ENCODE assay signal across 8 cellular contexts in genomic region chr6:125906158-125906998, GRCh38. TPM values are rescaled to one million over a fixed set of nuclear protein-coding genes. Genes with fewer than 3 reads are reported as not detected.
DNase-seq lines count a peak whose midpoint lies in the region; ATAC-seq and TF ChIP-seq lines count a peak whose summit lies in the region.

No MANE protein-coding gene starts in this region.

- DNase-seq in natural killer cell, result no peak
- no peak for DNase-seq in natural killer cell treated with Interleukin-12 subunit alpha and Interleukin-12 subunit beta and Interleukin-15 and Interleukin-18, amount 100 ng/mL, for 72 hours (ENCODE audit: low spot score)
- peak; percentile 72 for DNase-seq in activated naive CD4-positive, alpha-beta T cell treated with anti-CD3 and anti-CD28 coated beads for 36 hours
- peak; percentile 45 for DNase-seq in hepatocyte (ENCODE audit: low spot score)
- peak; percentile 34 to 45 (median 42) for DNase-seq in stimulated activated CD4-positive, alpha-beta T cell treated with anti-CD3 and anti-CD28 coated beads, TNF-alpha, amount 100 ng/mL, for 24 hours (ENCODE audit: low read depth in 3 of 3)
- DNase-seq in SHP77 (lab: John Stamatoyannopoulos, UW), result no peak
- no peak for DNase-seq in HuH-7.5 (ENCODE audit: low spot score)

- peak; percentile 58 for TF ChIP-seq CTCF in natural killer cell (IDR thresholded peaks at IDR 0.05)
- peak; percentile 55 for TF ChIP-seq CTCF in OCI-LY3 (IDR thresholded peaks at IDR 0.05; ENCODE audit: low read depth, low read length)
- TF ChIP-seq CTCF in hepatocyte (IDR thresholded peaks at IDR 0.05; ENCODE audit: poor library complexity), result peak; percentile 42

- WGBS in hepatocyte (ENCODE audit: low lambda C conversion rate, missing lambda C conversion rate), result 71% methylated on average over 5 of the region's 5 CpGs

- ATAC-seq in natural killer cell, result peak; percentile 59 to 77 (median 73)
- no peak for ATAC-seq in natural killer cell treated with Interleukin-12 subunit alpha and Interleukin-12 subunit beta and Interleukin-15 and Interleukin-18, amount 100 ng/mL, for 72 hours

- H3K9me3 ChIP-seq in OCI-LY3 (ENCODE audit: insufficient read depth, low read length), result no peaks in the 10 kb centered on the region
- H3K9me3 ChIP-seq in hepatocyte (ENCODE audit: low read depth), result no peaks in the 10 kb centered on the region

- CTCF ChIA-PET in activated naive CD4-positive, alpha-beta T cell treated with anti-CD3 and anti-CD28 coated beads for 36 hours (lab: Charles Lee), result interaction anchor here (0.6 to 3.0 kb wide), 34 partner anchors 8 to 570 kb away, joined by 3 to 47 read pairs (median 4); partner anchors contain the start of genes HINT3 and NCOA7

- H3K4me1 Mint-ChIP-seq in natural killer cell, result peaks cover 7 to 16% of the 10 kb centered on the region in 2 donors
- peaks cover 63% of the 10 kb centered on the region in 2 donors for H3K4me1 Mint-ChIP-seq in natural killer cell treated with Interleukin-12 subunit alpha and Interleukin-12 subunit beta and Interleukin-15 and Interleukin-18, amount 100 ng/mL, for 72 hours (ENCODE audit: low read depth in 2 of 2)
- peaks cover 25% of the 10 kb centered on the region for H3K4me1 Mint-ChIP-seq in activated naive CD4-positive, alpha-beta T cell treated with anti-CD3 and anti-CD28 coated beads for 36 hours (ENCODE audit: low read depth)

- H3K4me1 ChIP-seq in OCI-LY3 (ENCODE audit: low read length), result no peaks in the 10 kb centered on the region; the same call in 1 of the 2 replicates
- peaks cover 3% of the 10 kb centered on the region for H3K4me1 ChIP-seq in hepatocyte (ENCODE audit: insufficient read depth)

- H3K27me3 Mint-ChIP-seq in natural killer cell (ENCODE audit: low read depth in 2 of 2), result no peaks in the 10 kb centered on the region
- no peaks in the 10 kb centered on the region for H3K27me3 Mint-ChIP-seq in natural killer cell treated with Interleukin-12 subunit alpha and Interleukin-12 subunit beta and Interleukin-15 and Interleukin-18, amount 100 ng/mL, for 72 hours
- H3K27me3 Mint-ChIP-seq in activated naive CD4-positive, alpha-beta T cell treated with anti-CD3 and anti-CD28 coated beads for 36 hours (ENCODE audit: low read depth), result no peaks in the 10 kb centered on the region

- intact Hi-C loops in natural killer cell (cut with micrococcal nuclease), result no loop called here
- intact Hi-C loops in activated naive CD4-positive, alpha-beta T cell treated with anti-CD3 and anti-CD28 coated beads for 36 hours (cut with micrococcal nuclease), result loop anchor here (1.0 to 5.0 kb wide), 4 partner anchors 13 to 594 kb away; partner anchors contain the start of gene HINT3

- H3K36me3 Mint-ChIP-seq in natural killer cell, result peaks cover 13% of the 10 kb centered on the region
- peaks cover 21% of the 10 kb centered on the region for H3K36me3 Mint-ChIP-seq in natural killer cell treated with Interleukin-12 subunit alpha and Interleukin-12 subunit beta and Interleukin-15 and Interleukin-18, amount 100 ng/mL, for 72 hours
- peaks cover 17% of the 10 kb centered on the region for H3K36me3 Mint-ChIP-seq in activated naive CD4-positive, alpha-beta T cell treated with anti-CD3 and anti-CD28 coated beads for 36 hours (ENCODE audit: low read depth)

- no peak overlapping the region for H3K27ac Mint-ChIP-seq in natural killer cell
- peak overlapping the region in 1 of 2 donors; percentile 95 for H3K27ac Mint-ChIP-seq in natural killer cell treated with Interleukin-12 subunit alpha and Interleukin-12 subunit beta and Interleukin-15 and Interleukin-18, amount 100 ng/mL, for 72 hours
- H3K27ac Mint-ChIP-seq in activated naive CD4-positive, alpha-beta T cell treated with anti-CD3 and anti-CD28 coated beads for 36 hours, result peak overlapping the region; percentile 20

- H3K36me3 ChIP-seq in OCI-LY3 (replicated peaks; ENCODE audit: low read depth, low read length), result no peaks in the 10 kb centered on the region
- no peaks in the 10 kb centered on the region for H3K36me3 ChIP-seq in hepatocyte (replicated peaks; ENCODE audit: insufficient read depth, low read depth)

- H3K79me2 ChIP-seq in OCI-LY3 (ENCODE audit: low read length), result no peaks in the 10 kb centered on the region
- no peaks in the 10 kb centered on the region for H3K79me2 ChIP-seq in hepatocyte

- H3K9me2 ChIP-seq in hepatocyte (replicated peaks; ENCODE audit: insufficient read depth), result no peaks in the 10 kb centered on the region

- H3K27ac ChIP-seq in OCI-LY3 (ENCODE audit: low read length) (no peak overlapping the region), hepatocyte (no peak overlapping the region)

- H3K27me3 ChIP-seq in OCI-LY3 (ENCODE audit: low read depth, low read length) (no peaks in the 10 kb centered on the region), hepatocyte (no peaks in the 10 kb centered on the region)

- no peak overlapping the region for H3K4me3 Mint-ChIP-seq in natural killer cell
- no peak overlapping the region for H3K4me3 Mint-ChIP-seq in natural killer cell treated with Interleukin-12 subunit alpha and Interleukin-12 subunit beta and Interleukin-15 and Interleukin-18, amount 100 ng/mL, for 72 hours
- no peak overlapping the region for H3K4me3 Mint-ChIP-seq in activated naive CD4-positive, alpha-beta T cell treated with anti-CD3 and anti-CD28 coated beads for 36 hours

- H3K4me3 ChIP-seq in OCI-LY3 (ENCODE audit: low read length), result no peak overlapping the region
- no peak overlapping the region for H3K4me3 ChIP-seq in hepatocyte

- H3K9me3 Mint-ChIP-seq in natural killer cell, result no peaks in the 10 kb centered on the region
- peaks cover 5% of the 10 kb centered on the region for H3K9me3 Mint-ChIP-seq in natural killer cell treated with Interleukin-12 subunit alpha and Interleukin-12 subunit beta and Interleukin-15 and Interleukin-18, amount 100 ng/mL, for 72 hours
- no peaks in the 10 kb centered on the region for H3K9me3 Mint-ChIP-seq in activated naive CD4-positive, alpha-beta T cell treated with anti-CD3 and anti-CD28 coated beads for 36 hours

- H4K20me1 ChIP-seq in OCI-LY3 (ENCODE audit: insufficient read depth, low read length) (no peaks in the 10 kb centered on the region), hepatocyte (ENCODE audit: insufficient read depth, poor library complexity, severe bottlenecking) (no peaks in the 10 kb centered on the region)

- no peak overlapping the region for H2AFZ ChIP-seq in OCI-LY3 (ENCODE audit: low read depth, low read length)
- no peak overlapping the region for H2AFZ ChIP-seq in hepatocyte

- H3K4me2 ChIP-seq in OCI-LY3 (ENCODE audit: low read length), result no peak overlapping the region
- no peak overlapping the region for H3K4me2 ChIP-seq in hepatocyte

- H3K9ac ChIP-seq in OCI-LY3 (ENCODE audit: low read length), result no peak overlapping the region

RNA-seq across cellular contexts. Expression of gene HINT3, which starts 50.2 kb away (rescaled TPM):
- total RNA-seq in natural killer cell (10 to 100 TPM in 2 of 3 donors, 1 to 10 TPM in 1; 9.7 to 10.5 (median 10.3) TPM), hepatocyte (28.0 and 32.9 TPM in 2 replicates)
- total RNA-seq in natural killer cell treated with Interleukin-12 subunit alpha and Interleukin-12 subunit beta and Interleukin-15 and Interleukin-18, amount 100 ng/mL, for 72 hours, result 10 to 100 TPM in 1 of 2 donors, 1 to 10 TPM in 1; 8.1 to 12.4 TPM
- 10 to 100 TPM; 10.6 to 10.9 TPM for total RNA-seq in activated naive CD4-positive, alpha-beta T cell treated with anti-CD3 and anti-CD28 coated beads for 36 hours
- polyA plus RNA-seq in hepatocyte, result 12.0 and 15.4 TPM in 2 replicates

Comparison
In these comparisons a context has a peak if more than half of its experiments do, and no peak if none do; other contexts are left out.
1. ATAC-seq: peak in natural killer cell (3 of 3); none in natural killer cell treated with Interleukin-12 subunit alpha and Interleukin-12 subunit beta and Interleukin-15 and Interleukin-18, amount 100 ng/mL, for 72 hours (0 of 2).
2. DNase-seq: peak in activated naive CD4-positive, alpha-beta T cell treated with anti-CD3 and anti-CD28 coated beads for 36 hours (single experiment), hepatocyte (single experiment) and stimulated activated CD4-positive, alpha-beta T cell treated with anti-CD3 and anti-CD28 coated beads, TNF-alpha, amount 100 ng/mL, for 24 hours (3 of 3); none in natural killer cell (single experiment), natural killer cell treated with Interleukin-12 subunit alpha and Interleukin-12 subunit beta and Interleukin-15 and Interleukin-18, amount 100 ng/mL, for 72 hours (single experiment), SHP77 (0 of 2) and HuH-7.5 (single experiment).
3. Peak in every context shown above with its lines, with median percentiles within 50 percentile points of each other: CTCF ChIP-seq.